9 cellular contexts compared by ENCODE assay signal in genomic region chr15:95259965-95260364, GRCh38.
DNase-seq lines count a peak whose midpoint lies in the region; ATAC-seq and TF ChIP-seq lines count a peak whose summit lies in the region.
"Had no signal": no experiment of that assay in that cellular context is flagged by ENCODE, and none has a peak within 500 bp of the region (broad histone marks: within the 10 kb centered on the region; RNA-seq: fewer than 3 reads in every experiment).

No MANE protein-coding gene starts in this region.

- H3K27ac ChIP-seq in esophagus squamous epithelium (peak overlapping the region in 3 of 4 donors; percentile 8 to 53 (median 41)), ovary (peak overlapping the region; percentile 29 to 32), thyroid gland (peak overlapping the region in 1 of 3 donors; percentile 23)
- H3K27ac ChIP-seq: psoas muscle had no signal

- H3K9me3 ChIP-seq in esophagus squamous epithelium: no peaks in the 10 kb centered on the region
- H3K9me3 ChIP-seq in ovary: no peaks in the 10 kb centered on the region
- H3K9me3 ChIP-seq in thyroid gland: no peaks in the 10 kb centered on the region
- H3K9me3 ChIP-seq: psoas muscle had no signal

- peak; percentile 35 for ATAC-seq in GM18868 (IDR thresholded peaks at IDR 0.05; ENCODE audit: unreplicated experiment)
- no peak for ATAC-seq in left colon
- ATAC-seq in HG02852 (IDR thresholded peaks at IDR 0.05; ENCODE audit: unreplicated experiment): no peak

- H3K4me1 ChIP-seq in esophagus squamous epithelium: peaks cover 0 to 26% (median 7%) of the 10 kb centered on the region in 3 donors
- peaks cover 8% of the 10 kb centered on the region for H3K4me1 ChIP-seq in ovary (ENCODE audit: insufficient read depth)
- H3K4me1 ChIP-seq in thyroid gland: peaks cover 0 to 7% of the 10 kb centered on the region in 2 donors
- H3K4me1 ChIP-seq: psoas muscle had no signal

- TF ChIP-seq CTCF in esophagus squamous epithelium (IDR thresholded peaks at IDR 0.05) (no peak), ovary (IDR thresholded peaks at IDR 0.05) (no peak), thyroid gland (IDR thresholded peaks at IDR 0.05) (no peak)

- TF ChIP-seq POLR2A in esophagus squamous epithelium (IDR thresholded peaks at IDR 0.05) (no peak), ovary (IDR thresholded peaks at IDR 0.05) (no peak), thyroid gland (IDR thresholded peaks at IDR 0.05) (no peak)

- H3K36me3 ChIP-seq in esophagus squamous epithelium (no peaks in the 10 kb centered on the region), ovary (no peaks in the 10 kb centered on the region), thyroid gland (no peaks in the 10 kb centered on the region)

- no peak overlapping the region for H3K4me3 ChIP-seq in esophagus squamous epithelium
- H3K4me3 ChIP-seq in ovary: no peak overlapping the region
- no peak overlapping the region for H3K4me3 ChIP-seq in thyroid gland (replicated peaks in 1 of 3)
- H3K4me3 ChIP-seq: psoas muscle had no signal

- H3K27me3 ChIP-seq in esophagus squamous epithelium: peaks cover 0 to 7% (median 0%) of the 10 kb centered on the region in 4 donors
- H3K27me3 ChIP-seq in ovary: no peaks in the 10 kb centered on the region
- H3K27me3 ChIP-seq in thyroid gland: no peaks in the 10 kb centered on the region

- intact Hi-C loops in esophagus squamous epithelium (cut with DNase I) (loop anchor here (10.0 kb wide), 2 partner anchors 595 to 1085 kb away; no protein-coding TSS in a partner anchor), ovary (cut with DNase I) (loop anchor here in 3 of 4 donors (5.0 to 10.0 kb wide), 8 partner anchors 65 to 1082 kb away; partner anchors contain the start of gene NR2F2 (in 1 of the 3)), left colon (cut with DNase I, micrococcal nuclease) (loop anchor here in 1 of 2 donors (10.0 kb wide), 3 partner anchors 1065 to 1975 kb away; no protein-coding TSS in a partner anchor), thyroid gland (cut with DNase I) (no loop called here)

- no peak for TF ChIP-seq EP300 in ovary (IDR thresholded peaks at IDR 0.05)

- 29 to 91% methylated on average over 1 to 3 of the region's 3 CpGs for WGBS in esophagus squamous epithelium, 2 donors
- WGBS in ovary, 3 donors: 10 to 25% (median 12%) methylated on average over 3 of the region's 3 CpGs
- WGBS in thyroid gland, 2 donors: 46 to 50% methylated on average over 3 of the region's 3 CpGs

- DNase-seq in NCI-H226 (peak; percentile 77), esophagus squamous epithelium (lab: John Stamatoyannopoulos, UW) (no peak), ovary (peak; percentile 53 to 69 (median 55)), left colon (no peak), NCI-H1930 (lab: John Stamatoyannopoulos, UW) (no peak), thyroid gland (no peak)

Comparison
In these comparisons a context has a peak if more than half of its experiments do, and no peak if none do; other contexts are left out.
1. DNase-seq: peak in NCI-H226 (single experiment) and ovary (5 of 5); none in esophagus squamous epithelium (single experiment), left colon (0 of 2), NCI-H1930 (0 of 2) and thyroid gland (0 of 2).